8 cellular contexts compared by ENCODE assay signal in the genomic region with DNA sequence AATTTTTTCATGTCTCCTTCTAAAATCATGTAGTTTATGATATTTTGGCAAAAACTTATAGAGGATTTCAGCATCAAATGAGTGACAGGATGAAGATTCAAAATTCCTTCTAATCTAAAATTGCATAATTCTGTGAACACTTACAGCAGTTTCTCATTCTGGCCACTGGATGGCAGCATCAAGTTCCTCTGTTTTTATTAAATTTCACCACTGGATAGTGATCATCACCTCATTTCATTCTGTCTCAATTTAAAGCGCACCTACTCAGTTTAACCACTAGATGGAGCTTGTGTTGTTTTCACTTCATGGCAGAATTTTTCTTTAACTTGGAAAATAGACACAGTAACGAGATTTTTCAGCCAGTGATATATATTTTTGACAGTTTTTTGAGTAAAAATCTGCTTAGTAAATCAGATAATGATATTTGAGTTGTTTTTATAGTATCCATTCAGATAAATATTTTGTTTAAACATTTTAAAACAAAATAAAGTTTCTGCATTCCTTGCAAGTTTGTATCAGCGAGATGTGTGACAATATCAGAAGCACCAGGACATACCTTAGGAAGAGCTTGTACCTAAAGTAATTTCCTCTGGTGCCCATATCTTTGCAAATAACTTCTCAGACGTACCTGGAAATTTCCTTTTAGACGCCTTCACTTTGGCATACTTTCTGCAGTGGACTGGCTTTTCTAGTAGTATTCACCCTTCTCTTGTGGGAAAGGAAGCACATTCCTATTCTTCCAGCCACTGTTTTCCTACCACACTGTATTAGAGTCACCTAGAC.
DNase-seq lines count a peak whose midpoint lies in the region; TF ChIP-seq lines count a peak whose summit lies in the region.

No MANE protein-coding gene starts in this region.

- WGBS in ovary, 3 donors = 16 to 26% (median 16%) methylated on average over 5 of the region's 5 CpGs

- DNase-seq in GM04504 (ENCODE audit: low read depth) (peak; percentile 59), H7 (peak; percentile 31), PC-9 (peak; percentile 50 to 70), fibroblast of villous mesenchyme (ENCODE audit: low read depth) (peak; percentile 84), ovary (peak in 4 of 5 donors; percentile 17 to 59 (median 24)), cortex of kidney (lab: John Stamatoyannopoulos, UW) (no peak)
- DNase-seq in activated T-cell treated with anti-CD3 and anti-CD28 coated beads, Interleukin-2, amount 50 U/mL, for 48 hours = peak; percentile 46 to 59

- H4K20me1 ChIP-seq in PC-9 (ENCODE audit: insufficient read depth) = no peaks in the 10 kb centered on the region

- H3K4me3 ChIP-seq in H7 (ENCODE audit: insufficient read depth, low read depth, low read length) (no peak overlapping the region), PC-9 (no peak overlapping the region), fibroblast of villous mesenchyme (ENCODE audit: low read depth, low read length) (no peak overlapping the region), ovary (no peak overlapping the region)

- H3K9me2 ChIP-seq in PC-9 (ENCODE audit: insufficient read depth) = no peaks in the 10 kb centered on the region

- H2AFZ ChIP-seq in PC-9 = no peak overlapping the region

- BruUV-seq in PC-9 (replicated peaks; lab: Mats Ljungman, UMichigan) = no TSS peak

- intact Hi-C loops in PC-9 (cut with micrococcal nuclease; ENCODE audit: unreplicated experiment) (loop anchor here (1.0 kb wide), 2 partner anchors 188 to 225 kb away; no protein-coding TSS in a partner anchor), ovary (cut with DNase I) (no loop called here)

- H3K27ac ChIP-seq in PC-9 (no peak overlapping the region), ovary (no peak overlapping the region)

- H3K4me1 ChIP-seq in PC-9 (replicated peaks; ENCODE audit: insufficient read depth) = no peaks in the 10 kb centered on the region
- no peaks in the 10 kb centered on the region for H3K4me1 ChIP-seq in ovary (ENCODE audit: insufficient read depth)

- no peaks in the 10 kb centered on the region for H3K36me3 ChIP-seq in H7 (replicated peaks; ENCODE audit: control insufficient read depth, insufficient read depth, low read length)
- H3K36me3 ChIP-seq in PC-9 (ENCODE audit: low read depth) = no peaks in the 10 kb centered on the region
- no peaks in the 10 kb centered on the region for H3K36me3 ChIP-seq in ovary

- H3K79me2 ChIP-seq in PC-9 (ENCODE audit: low read depth) = no peaks in the 10 kb centered on the region

- no peak for TF ChIP-seq EP300 in ovary (IDR thresholded peaks at IDR 0.05)

- H3K9me3 ChIP-seq in PC-9 (ENCODE audit: insufficient read depth, low read depth) = no peaks in the 10 kb centered on the region
- no peaks in the 10 kb centered on the region for H3K9me3 ChIP-seq in ovary

- TF ChIP-seq CTCF in LNCAP (IDR thresholded peaks at IDR 0.05) (peak; percentile 97), PC-9 (conservative IDR thresholded peaks at IDR 0.05) (peak; percentile 94), fibroblast of villous mesenchyme (IDR thresholded peaks at IDR 0.05; ENCODE audit: insufficient read depth, low read depth, low read length) (peak; percentile 96), ovary (IDR thresholded peaks at IDR 0.05) (peak; percentile 78 to 82 (median 79))

- H3K4me2 ChIP-seq in PC-9 = no peak overlapping the region

- TF ChIP-seq POLR2A in ovary (IDR thresholded peaks at IDR 0.05) = no peak

- CTCF ChIA-PET in PC-9 (lab: Charles Lee) = interaction anchor here (0.5 to 1.0 kb wide), 4 partner anchors 155 to 224 kb away, joined by 3 to 7 read pairs (median 4); no protein-coding TSS in a partner anchor

- POLR2A ChIA-PET in PC-9 (lab: Charles Lee; ENCODE audit: unreplicated experiment) = no interaction called here

- no peaks in the 10 kb centered on the region for H3F3A ChIP-seq in PC-9 (ENCODE audit: insufficient read depth, low read depth)

- H3K27me3 ChIP-seq in H7 (ENCODE audit: control insufficient read depth, insufficient read depth, low read length) = no peaks in the 10 kb centered on the region
- no peaks in the 10 kb centered on the region for H3K27me3 ChIP-seq in PC-9 (ENCODE audit: insufficient read depth, low read depth)
- H3K27me3 ChIP-seq in ovary = no peaks in the 10 kb centered on the region
